In the genomic region with DNA sequence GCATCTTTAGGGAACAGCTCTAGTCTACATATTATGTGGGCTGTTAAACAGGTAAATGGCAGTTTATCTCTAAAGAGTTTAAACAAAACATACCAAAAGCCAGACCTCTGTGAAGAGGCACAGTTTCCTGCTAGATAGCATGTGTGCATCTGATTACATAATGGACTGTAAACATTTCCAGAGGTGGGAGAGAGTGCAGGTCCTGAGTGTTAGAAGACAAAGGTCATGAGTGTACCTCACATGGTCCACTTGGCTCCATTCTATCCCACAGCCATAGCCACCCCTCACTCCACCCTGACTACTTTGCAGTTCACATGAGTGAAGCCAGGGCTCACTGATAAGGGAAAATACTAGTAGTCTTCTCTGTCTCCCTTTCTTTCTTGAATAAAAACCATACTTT, we compare ENCODE assay signal across 28 cellular contexts.
"Had no signal": no experiment of that assay in that cellular context is flagged by ENCODE, and none has a peak within 500 bp of the region (broad histone marks: within the 10 kb centered on the region; RNA-seq: fewer than 3 reads in every experiment).

No MANE protein-coding gene starts in this region.

- H3K4me3 ChIP-seq: adrenal gland, body of pancreas, esophagus squamous epithelium, heart right ventricle, ovary, skin epidermis, testis, transverse colon had no signal

- ATAC-seq: body of pancreas; heart right ventricle; sciatic nerve; stimulated activated naive CD8-positive, alpha-beta T cell treated with anti-CD3 and anti-CD28 coated beads, Interleukin-15, Interleukin-2, amounts not matched to agents 100 U/mL and 50 U/mL, for 24 hours had no signal

- H3K36me3 ChIP-seq: adrenal gland, esophagus squamous epithelium, heart right ventricle, neutrophil, ovary, transverse colon had no signal

- H3K27me3 ChIP-seq: adrenal gland, body of pancreas, ovary, testis, transverse colon had no signal

- H3K4me1 ChIP-seq: adrenal gland, body of pancreas, testis had no signal

- DNase-seq: activated CD4-positive, alpha-beta memory T cell treated with anti-CD3 and anti-CD28 coated beads for 36 hours; activated CD4-positive, alpha-beta T cell treated with anti-CD3 and anti-CD28 coated beads, Interleukin-2, amount 10 ng/mL, durations not matched to agents 24 days and 14 days; activated CD4-positive, CD25-positive, alpha-beta regulatory T cell treated with anti-CD3 and anti-CD28 coated beads, Interleukin-2, amount 50 U/mL, for 72 hours; activated CD8-positive, alpha-beta memory T cell treated with anti-CD3 and anti-CD28 coated beads, Interleukin-2, amount 50 U/mL, for 4 hours; activated effector memory CD4-positive, alpha-beta T cell treated with anti-CD3 and anti-CD28 coated beads, Interleukin-2, amount 50 U/mL, for 16 hours; activated naive CD4-positive, alpha-beta T cell treated with anti-CD3 and anti-CD28 coated beads for 36 hours; activated naive CD8-positive, alpha-beta T cell treated with anti-CD3 and anti-CD28 coated beads for 36 hours; activated T-cell treated with anti-CD3 and anti-CD28 coated beads, Interleukin-2, amount 50 U/mL, for 1 hour; adrenal gland; aorta; body of pancreas; dermis blood vessel endothelial cell; effector CD8-positive, alpha-beta T cell; esophagus squamous epithelium; foreskin melanocyte; heart right ventricle; naive B cell; nephron progenitor cell; ovary; stimulated activated CD4-positive, alpha-beta T cell treated with anti-CD3 and anti-CD28 coated beads, Interleukin-12 subunit alpha, Interleukin-12 subunit beta, amount 100 ng/mL, for 4 hours; stimulated activated CD4-positive, alpha-beta T cell treated with anti-CD3 and anti-CD28 coated beads, Interleukin-4, amount 100 ng/mL, for 1 hour; stimulated activated naive CD8-positive, alpha-beta T cell treated with anti-CD3 and anti-CD28 coated beads, Interleukin-15, Interleukin-2, amounts not matched to agents 100 U/mL and 50 U/mL, for 24 hours; testis; transverse colon had no signal

- H3K9me3 ChIP-seq: adrenal gland, body of pancreas, esophagus squamous epithelium, heart right ventricle, neutrophil, ovary, testis, transverse colon had no signal

- H3K27ac ChIP-seq: adrenal gland, body of pancreas, epithelial cell of prostate, esophagus squamous epithelium, heart right ventricle, neutrophil, ovary, skin epidermis, testis, transverse colon had no signal
